In the genomic region with DNA sequence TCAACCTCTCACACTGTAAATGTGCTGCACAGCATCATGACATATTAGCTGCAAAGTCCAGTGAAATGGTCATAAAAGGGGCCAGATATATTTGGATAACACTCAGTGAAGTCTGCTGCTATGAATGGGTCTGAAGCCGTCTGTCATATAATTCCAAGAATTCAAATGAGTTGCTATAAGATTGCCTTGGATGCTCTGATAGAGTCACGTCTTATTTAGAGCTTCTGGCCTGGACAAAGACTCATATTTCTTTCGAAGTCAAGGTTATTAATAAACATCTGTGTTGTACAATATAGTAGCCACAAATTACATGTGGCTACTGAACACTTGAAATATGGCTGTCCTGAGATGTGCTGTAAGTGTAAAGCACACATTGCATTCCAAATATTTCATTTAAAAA, we compare ENCODE assay signal across 15 cellular contexts. TPM values are rescaled to one million over a fixed set of nuclear protein-coding genes. Genes with fewer than 3 reads are reported as not detected.
"Had no signal": no experiment of that assay in that cellular context is flagged by ENCODE, and none has a peak within 500 bp of the region (broad histone marks: within the 10 kb centered on the region; RNA-seq: fewer than 3 reads in every experiment).

No MANE protein-coding gene starts in this region.

- H3K9me3 ChIP-seq: SK-N-SH had no signal

- H3K4me3 Mint-ChIP-seq: IgD-negative memory B cell had no signal

- DNase-seq: NCI-H1436, NCI-H2081 treated with DMSO at 0.1 percent for 48 hours, NCI-H2171, NCI-H510A, NCI-H524 treated with DMSO at 0.1 percent for 48 hours, NCI-H69 had no signal

- H3K4me1 Mint-ChIP-seq: IgD-negative memory B cell had no signal

- H3K27ac Mint-ChIP-seq: IgD-negative memory B cell had no signal

- H3K9me3 Mint-ChIP-seq: IgD-negative memory B cell had no signal

- H3K4me3 ChIP-seq: K562 had no signal

- H3K27ac ChIP-seq: HL-60, KMS-11, RWPE1 had no signal

- H3K36me3 Mint-ChIP-seq: IgD-negative memory B cell had no signal

RNA-seq across cellular contexts. Expression of a gene that starts 54.4 kb away (rescaled TPM):
- total RNA-seq: K562, M059J, PC-3, SK-MEL-5 had no signal
- polyA plus RNA-seq: IgD-negative memory B cell, K562, SK-N-SH had no signal
